17 cellular contexts compared by ENCODE assay signal in the genomic region with DNA sequence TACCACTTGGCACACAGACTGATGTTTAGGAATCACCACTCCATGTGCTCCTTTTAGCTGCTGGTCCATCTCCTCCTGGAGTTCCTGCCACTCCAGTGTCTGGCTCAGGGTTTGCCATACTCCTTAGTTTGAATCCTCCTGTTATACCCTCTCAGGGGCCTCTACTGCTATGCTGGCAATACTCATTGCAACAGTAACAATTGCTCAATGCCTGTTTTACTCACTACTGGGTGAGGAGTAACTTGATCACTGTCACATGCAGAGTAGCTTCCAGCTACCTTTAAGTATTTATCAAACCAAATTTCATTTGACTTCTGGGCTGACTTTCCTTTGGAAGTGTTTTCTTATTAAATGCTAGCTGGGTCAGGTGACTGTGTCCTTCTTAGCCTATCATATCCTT.
DNase-seq lines count a peak whose midpoint lies in the region; ATAC-seq and TF ChIP-seq lines count a peak whose summit lies in the region.
"Had no signal": no experiment of that assay in that cellular context is flagged by ENCODE, and none has a peak within 500 bp of the region (broad histone marks: within the 10 kb centered on the region; RNA-seq: fewer than 3 reads in every experiment).

No MANE protein-coding gene starts in this region.

- H3K27me3 ChIP-seq in PC-3 (ENCODE audit: low read length): 0 out of 2 replicates have a peak, but pooled peaks cover 8% of the 10 kb centered on the region
- H3K27me3 ChIP-seq in transverse colon: no peaks in the 10 kb centered on the region
- H3K27me3 ChIP-seq: vagina had no signal

- in situ Hi-C loops in transverse colon (cut with MboI; ENCODE audit: low pct_ligation_motif_present in 1 of 4, low pct_unique_long_range_greater_than_20kb in 1 of 4, low sequenced_read_pairs in 3 of 4): loop anchor here in 3 of 4 donors (10.0 to 25.0 kb wide), 5 partner anchors 215 to 802 kb away; a partner anchor contains a TSS

- no peak overlapping the region for H2AFZ ChIP-seq in PC-3 (ENCODE audit: low read length)

- POLR2A ChIA-PET in PC-3 (lab: Charles Lee; ENCODE audit: unreplicated experiment): no interaction called here

- TF ChIP-seq EP300 in transverse colon (IDR thresholded peaks at IDR 0.05; ENCODE audit: low read depth): no peak

- H3K9me3 ChIP-seq in PC-3 (ENCODE audit: low read length) (no peaks in the 10 kb centered on the region), transverse colon (no peaks in the 10 kb centered on the region)
- H3K9me3 ChIP-seq: mucosa of descending colon, vagina had no signal

- intact Hi-C loops in PC-3 (cut with micrococcal nuclease) (no loop called here), sciatic nerve (cut with DNase I) (no loop called here), transverse colon (cut with DNase I; ENCODE audit: low total_unique reads) (no loop called here)

- H3K36me3 ChIP-seq in PC-3 (ENCODE audit: low read depth, low read length) (no peaks in the 10 kb centered on the region), transverse colon (no peaks in the 10 kb centered on the region)
- H3K36me3 ChIP-seq: vagina had no signal

- CTCF ChIA-PET in PC-3 (lab: Charles Lee): no interaction called here

- no TSS peak for BruUV-seq in PC-3 (replicated peaks; lab: Mats Ljungman, UMichigan)

- H4K20me1 ChIP-seq in PC-3 (ENCODE audit: low read length): no peaks in the 10 kb centered on the region

- DNase-seq in HCEC 1CT (peak; percentile 80), PC-3 (peak; percentile 17), fibroblast of gingiva (ENCODE audit: low read depth) (peak; percentile 78), sciatic nerve (ENCODE audit: low spot score) (no peak), transverse colon (no peak), NCI-H526 treated with DMSO at 0.1 percent for 48 hours (lab: John Stamatoyannopoulos, UW) (no peak)
- DNase-seq: activated CD4-positive, alpha-beta T cell treated with anti-CD3 and anti-CD28 coated beads for 48 hours; activated T-cell treated with anti-CD3 and anti-CD28 coated beads for 4 hours; kidney glomerular epithelial cell; mucosa of descending colon; stimulated activated naive CD4-positive, alpha-beta T cell; T-helper 2 cell had no signal

- TF ChIP-seq CTCF in PC-3 (conservative IDR thresholded peaks at IDR 0.05; ENCODE audit: low read depth, low read length) (no peak), transverse colon (IDR thresholded peaks at IDR 0.05) (no peak)

- H3K9me2 ChIP-seq in PC-3 (replicated peaks; ENCODE audit: low read length): no peaks in the 10 kb centered on the region

- H3F3A ChIP-seq in PC-3 (ENCODE audit: low read length, unreplicated experiment): no peaks in the 10 kb centered on the region

- H3K4me3 ChIP-seq in PC-3 (ENCODE audit: low read length): no peak overlapping the region
- no peak overlapping the region for H3K4me3 ChIP-seq in transverse colon
- H3K4me3 ChIP-seq: mucosa of descending colon, skin epidermis, vagina had no signal

- H3K9ac ChIP-seq in PC-3 (ENCODE audit: low read length): no peak overlapping the region
- H3K9ac ChIP-seq: KMS-11 had no signal

- no peak overlapping the region for H3K4me2 ChIP-seq in PC-3 (ENCODE audit: low read length)
- H3K4me2 ChIP-seq: KMS-11 had no signal

- H3K27ac ChIP-seq in PC-3 (ENCODE audit: low read length) (no peak overlapping the region), transverse colon (no peak overlapping the region)
- H3K27ac ChIP-seq: C4-2B, KMS-11, skin epidermis, vagina had no signal

- H3K4me1 ChIP-seq in PC-3 (ENCODE audit: insufficient read depth, low read length) (no peaks in the 10 kb centered on the region), transverse colon (no peaks in the 10 kb centered on the region)
- H3K4me1 ChIP-seq: vagina had no signal

- ATAC-seq in PC-3 (no peak), sciatic nerve (peak; percentile 57), HG03039 (IDR thresholded peaks at IDR 0.05; ENCODE audit: unreplicated experiment) (no peak)
- ATAC-seq: mucosa of descending colon had no signal

- H3K79me2 ChIP-seq in PC-3 (ENCODE audit: low read length): no peaks in the 10 kb centered on the region

- TF ChIP-seq POLR2A in transverse colon (IDR thresholded peaks at IDR 0.05): no peak

Comparison
In these comparisons a context has a peak if more than half of its experiments do, and no peak if none do; other contexts are left out.
1. DNase-seq: peak in HCEC 1CT (single experiment), PC-3 (single experiment) and fibroblast of gingiva (single experiment); none in sciatic nerve (single experiment), transverse colon (single experiment) and NCI-H526 treated with DMSO at 0.1 percent for 48 hours (single experiment).